In genomic region chr9:6412572-6413364, GRCh38 we compare ENCODE assay signal across 8 cellular contexts. TPM values are rescaled to one million over a fixed set of nuclear protein-coding genes. Genes with fewer than 3 reads are reported as not detected.
DNase-seq lines count a peak whose midpoint lies in the region; ATAC-seq lines count a peak whose summit lies in the region.

Gene UHRF2, plus strand, starts transcription at chr9:6413199. Its CDS starts 292 bp downstream, at chr9:6413491.

- ATAC-seq in GM19468 (IDR thresholded peaks at IDR 0.05; ENCODE audit: extremely low read depth, unreplicated experiment) = peak; percentile 57
- ATAC-seq in memory B cell (ENCODE audit: low read depth) = peak; percentile 83

- peak within 1 kb of the TSS; percentile 79 for H3K27ac ChIP-seq in CD8-positive, alpha-beta memory T cell (ENCODE audit: low read depth, low read length)
- peak within 1 kb of the TSS; percentile 76 for H3K27ac ChIP-seq in effector memory CD4-positive, alpha-beta T cell (ENCODE audit: insufficient read depth, low read length, poor library complexity, severe bottlenecking)

- peak within 1 kb of the TSS; percentile 89 to 96 (median 92) for H3K4me3 Mint-ChIP-seq in CD8-positive, alpha-beta memory T cell
- H3K4me3 Mint-ChIP-seq in memory B cell = peak within 1 kb of the TSS; percentile 92

- H3K4me3 ChIP-seq in CD8-positive, alpha-beta memory T cell (ENCODE audit: low read length) = peak within 1 kb of the TSS; percentile 63
- peak within 1 kb of the TSS; percentile 84 for H3K4me3 ChIP-seq in effector memory CD4-positive, alpha-beta T cell (ENCODE audit: insufficient read depth, low read depth, low read length, poor library complexity, severe bottlenecking)

- H3K4me1 Mint-ChIP-seq in CD8-positive, alpha-beta memory T cell = peaks cover 35 to 39% (median 36%) of the 10 kb centered on the region in 3 donors
- H3K4me1 Mint-ChIP-seq in memory B cell = peaks cover 35% of the 10 kb centered on the region

- peak; percentile 96 to 100 (median 98) for DNase-seq in CD8-positive, alpha-beta memory T cell
- DNase-seq in HS-5 (ENCODE audit: low read depth) = peak; percentile 90
- DNase-seq in NK-92 treated with Interleukin-12 subunit alpha and Interleukin-12 subunit beta, amount 100 ng/mL, for 24 hours (lab: John Stamatoyannopoulos, UW) = peak; percentile 98
- peak; percentile 99 to 100 (median 99) for DNase-seq in effector memory CD4-positive, alpha-beta T cell
- peak; percentile 92 to 97 for DNase-seq in memory B cell (ENCODE audit: low spot score in 2 of 2)
- DNase-seq in stimulated activated CD8-positive, alpha-beta memory T cell treated with anti-CD3 and anti-CD28 coated beads, Interleukin-12 subunit alpha, Interleukin-12 subunit beta, amount 100 ng/mL, for 24 hours (ENCODE audit: extremely low read depth) = peak; percentile 99

- CTCF ChIA-PET in CD8-positive, alpha-beta memory T cell (lab: Charles Lee) = interaction anchor here (0.9 to 2.6 kb wide), 7 partner anchors 10 to 784 kb away, joined by 3 to 8 read pairs (median 3); partner anchors contain the start of gene RIC1
- CTCF ChIA-PET in activated CD8-positive, alpha-beta memory T cell treated with anti-CD3 and anti-CD28 coated beads for 36 hours (lab: Charles Lee) = interaction anchor here (0.8 to 1.4 kb wide), 3 partner anchors 20 to 58 kb away, joined by 4 read pairs; no protein-coding TSS in a partner anchor

- no peaks in the 10 kb centered on the region for H3K27me3 ChIP-seq in CD8-positive, alpha-beta memory T cell (ENCODE audit: insufficient read depth, low read length, poor library complexity, severe bottlenecking)
- no peaks in the 10 kb centered on the region for H3K27me3 ChIP-seq in effector memory CD4-positive, alpha-beta T cell (replicated peaks; ENCODE audit: control insufficient read depth, insufficient read depth, low read length, poor library complexity, severe bottlenecking)

- peaks cover 0 to 24% (median 2%) of the 10 kb centered on the region in 3 donors for H3K36me3 Mint-ChIP-seq in CD8-positive, alpha-beta memory T cell
- H3K36me3 Mint-ChIP-seq in memory B cell = peaks cover 5% of the 10 kb centered on the region

- H3K9me3 Mint-ChIP-seq in CD8-positive, alpha-beta memory T cell = no peaks in the 10 kb centered on the region
- no peaks in the 10 kb centered on the region for H3K9me3 Mint-ChIP-seq in memory B cell

- H3K4me1 ChIP-seq in CD8-positive, alpha-beta memory T cell (ENCODE audit: insufficient read depth, low read length) = peaks cover 27% of the 10 kb centered on the region
- peaks cover 15% of the 10 kb centered on the region for H3K4me1 ChIP-seq in effector memory CD4-positive, alpha-beta T cell (ENCODE audit: control insufficient read depth, insufficient read depth, low read length, poor library complexity, severe bottlenecking)

- H3K36me3 ChIP-seq in CD8-positive, alpha-beta memory T cell (ENCODE audit: insufficient read depth, low read length) = no peaks in the 10 kb centered on the region
- peaks cover 2% of the 10 kb centered on the region for H3K36me3 ChIP-seq in effector memory CD4-positive, alpha-beta T cell (ENCODE audit: control insufficient read depth, insufficient read depth, low read length)

- H3K9me3 ChIP-seq in CD8-positive, alpha-beta memory T cell (ENCODE audit: low read length) = no peaks in the 10 kb centered on the region
- no peaks in the 10 kb centered on the region for H3K9me3 ChIP-seq in effector memory CD4-positive, alpha-beta T cell (ENCODE audit: control insufficient read depth, low read length)

- H3K27me3 Mint-ChIP-seq in CD8-positive, alpha-beta memory T cell = no peaks in the 10 kb centered on the region
- no peaks in the 10 kb centered on the region for H3K27me3 Mint-ChIP-seq in memory B cell

- POLR2A ChIA-PET in CD8-positive, alpha-beta memory T cell (lab: Charles Lee) = interaction anchor here (0.6 to 5.3 kb wide), 14 partner anchors 11 to 1444 kb away, joined by 3 to 45 read pairs (median 6); partner anchors contain the start of gene KDM4C
- POLR2A ChIA-PET in activated CD8-positive, alpha-beta memory T cell treated with anti-CD3 and anti-CD28 coated beads for 36 hours (lab: Charles Lee) = interaction anchor here (0.6 to 2.3 kb wide), 9 partner anchors 16 to 785 kb away, joined by 3 to 17 read pairs (median 5); partner anchors contain the start of gene KDM4C

- peak within 1 kb of the TSS; percentile 83 to 98 (median 92) for H3K27ac Mint-ChIP-seq in CD8-positive, alpha-beta memory T cell
- peak within 1 kb of the TSS; percentile 92 for H3K27ac Mint-ChIP-seq in memory B cell

RNA-seq across cellular contexts. Expression of gene UHRF2, which starts in this region (rescaled TPM):
- 10 to 100 TPM; 50.8 to 55.2 TPM for total RNA-seq in CD8-positive, alpha-beta memory T cell
- 12.9 TPM for polyA plus RNA-seq in CD8-positive, alpha-beta memory T cell
- total RNA-seq in activated CD8-positive, alpha-beta memory T cell treated with anti-CD3 and anti-CD28 coated beads for 36 hours = 10 to 100 TPM; 50.1 to 54.1 TPM

Comparison
In these comparisons a context has a peak if more than half of its experiments do, and no peak if none do; other contexts are left out.
1. Peak in every context shown above with its lines: DNase-seq, ATAC-seq, H3K4me3 ChIP-seq and H3K27ac ChIP-seq.